In the genomic region with DNA sequence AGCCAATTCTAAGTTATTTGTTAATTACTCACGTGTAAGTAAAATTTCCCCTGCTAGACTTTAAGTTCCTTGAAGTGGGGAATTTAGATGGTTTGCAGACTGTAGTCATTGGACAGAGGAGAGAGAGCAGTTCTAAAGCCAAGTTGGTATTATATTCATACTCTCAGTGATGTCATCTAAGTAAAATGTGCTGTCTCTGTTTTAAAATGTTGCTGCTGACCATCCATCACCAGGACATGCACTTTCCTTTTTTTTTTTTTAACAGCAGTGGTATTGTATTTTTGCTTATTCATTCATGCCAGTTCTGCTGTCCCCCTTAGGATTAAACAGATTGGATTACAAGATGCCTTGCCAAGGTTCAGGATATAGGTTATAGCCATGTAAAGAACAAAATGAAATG, we compare ENCODE assay signal across 11 cellular contexts. TPM values are rescaled to one million over a fixed set of nuclear protein-coding genes. Genes with fewer than 3 reads are reported as not detected.
DNase-seq lines count a peak whose midpoint lies in the region; ATAC-seq and TF ChIP-seq lines count a peak whose summit lies in the region.
"Had no signal": no experiment of that assay in that cellular context is flagged by ENCODE, and none has a peak within 500 bp of the region (broad histone marks: within the 10 kb centered on the region; RNA-seq: fewer than 3 reads in every experiment).

No MANE protein-coding gene starts in this region.

- H3K4me3 ChIP-seq in fibroblast of pulmonary artery (replicated peaks; ENCODE audit: low read depth, low read length) (no peak overlapping the region), skeletal muscle satellite cell (ENCODE audit: low read length) (no peak overlapping the region)

- H3K4me2 ChIP-seq in skeletal muscle satellite cell (ENCODE audit: low read length) = peak overlapping the region; percentile 54

- peaks cover 22% of the 10 kb centered on the region for H3K4me1 ChIP-seq in skeletal muscle satellite cell (ENCODE audit: control insufficient read depth, insufficient read depth, low read length)

- DNase-seq in GM04503 (ENCODE audit: low read depth) = peak; percentile 21
- DNase-seq in fibroblast of pulmonary artery (ENCODE audit: low read depth) = peak; percentile 59
- DNase-seq in NCI-H526 treated with DMSO at 0.1 percent for 48 hours (lab: John Stamatoyannopoulos, UW) = no peak
- DNase-seq in endothelial cell (ENCODE audit: low spot score) = no peak
- no peak for DNase-seq in activated gamma-delta T cell treated with Interleukin-2 at 50 U/mL for 16 hours
- DNase-seq: activated CD4-positive, alpha-beta T cell treated with anti-CD3 and anti-CD28 coated beads for 4 hours; activated effector memory CD4-positive, alpha-beta T cell treated with anti-CD3 and anti-CD28 coated beads, Interleukin-2, amount 50 U/mL, for 16 hours; NCI-H774 had no signal

- TF ChIP-seq CTCF in fibroblast of pulmonary artery (IDR thresholded peaks at IDR 0.05; ENCODE audit: low read length, missing control alignments) (no peak), endothelial cell (IDR thresholded peaks at IDR 0.05; ENCODE audit: unreplicated experiment) (no peak)

- H3K9ac ChIP-seq in skeletal muscle satellite cell (ENCODE audit: low read depth, low read length) = no peak overlapping the region

- H3K9me3 Mint-ChIP-seq in endothelial cell (ENCODE audit: unreplicated experiment) = no peaks in the 10 kb centered on the region

- H3K9me3 ChIP-seq in skeletal muscle satellite cell (replicated peaks; ENCODE audit: low read length) = no peaks in the 10 kb centered on the region

- H3K4me1 Mint-ChIP-seq in endothelial cell (ENCODE audit: unreplicated experiment) = peaks cover 7% of the 10 kb centered on the region

- H3K36me3 ChIP-seq in skeletal muscle satellite cell (ENCODE audit: insufficient read depth, low read length) = no peaks in the 10 kb centered on the region

- H3K27me3 Mint-ChIP-seq in endothelial cell (ENCODE audit: unreplicated experiment) = no peaks in the 10 kb centered on the region

- H3K36me3 Mint-ChIP-seq in endothelial cell (ENCODE audit: low read depth, unreplicated experiment) = no peaks in the 10 kb centered on the region

- H3K27me3 ChIP-seq in skeletal muscle satellite cell (ENCODE audit: control insufficient read depth, insufficient read depth, low read length) = no peaks in the 10 kb centered on the region

- peak; percentile 64 for ATAC-seq in SK-N-SH treated with all-trans-retinoic acid at 6 μM for 48 hours
- ATAC-seq in GM21723 (IDR thresholded peaks at IDR 0.05; ENCODE audit: unreplicated experiment) = no peak

- no peak overlapping the region for H3K27ac Mint-ChIP-seq in endothelial cell (ENCODE audit: unreplicated experiment)

- H3K4me3 Mint-ChIP-seq in endothelial cell (ENCODE audit: unreplicated experiment) = no peak overlapping the region

TF ChIP-seq in SK-N-SH treated with all-trans-retinoic acid at 6 μM for 48 hours, 23 proteins besides CTCF, POLR2A, EP300 and RAD21:
- TF ChIP-seq ISL1 (CRISPR knock-in tag; IDR thresholded peaks at IDR 0.05) (peak; percentile 90), SNAI2 (CRISPR knock-in tag; IDR thresholded peaks at IDR 0.05) (0 out of 2 replicates have a peak, but pooled peaks have one; percentile 49), TOX (CRISPR knock-in tag; IDR thresholded peaks at IDR 0.05; ENCODE audit: borderline replicate concordance) (no peak)
- TF ChIP-seq, protein P1, sequence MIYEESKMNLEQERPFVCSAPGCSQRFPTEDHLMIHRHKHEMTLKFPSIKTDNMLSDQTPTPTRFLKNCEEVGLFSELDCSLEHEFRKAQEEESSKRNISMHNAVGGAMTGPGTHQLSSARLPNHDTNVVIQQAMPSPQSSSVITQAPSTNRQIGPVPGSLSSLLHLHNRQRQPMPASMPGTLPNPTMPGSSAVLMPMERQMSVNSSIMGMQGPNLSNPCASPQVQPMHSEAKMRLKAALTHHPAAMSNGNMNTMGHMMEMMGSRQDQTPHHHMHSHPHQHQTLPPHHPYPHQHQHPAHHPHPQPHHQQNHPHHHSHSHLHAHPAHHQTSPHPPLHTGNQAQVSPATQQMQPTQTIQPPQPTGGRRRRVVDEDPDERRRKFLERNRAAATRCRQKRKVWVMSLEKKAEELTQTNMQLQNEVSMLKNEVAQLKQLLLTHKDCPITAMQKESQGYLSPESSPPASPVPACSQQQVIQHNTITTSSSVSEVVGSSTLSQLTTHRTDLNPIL (CRISPR knock-in tag; IDR thresholded peaks at IDR 0.05; ENCODE audit: low read depth) = peak; percentile 71; the same call in 1 of the 2 replicates

RNA-seq across cellular contexts. Expression of a gene that starts 2.3 kb away (rescaled TPM):
- 6.6 TPM in 2 replicates for total RNA-seq in skeletal muscle satellite cell (2012; rRNA removed)
- 2.7 TPM for total RNA-seq in endothelial cell (ENCODE audit: unreplicated experiment)

Comparison
In these comparisons a context has a peak if more than half of its experiments do, and no peak if none do; other contexts are left out.
1. DNase-seq: peak in GM04503 (single experiment) and fibroblast of pulmonary artery (single experiment); none in NCI-H526 treated with DMSO at 0.1 percent for 48 hours (single experiment), endothelial cell (single experiment) and activated gamma-delta T cell treated with Interleukin-2 at 50 U/mL for 16 hours (single experiment).